8 cellular contexts compared by ENCODE assay signal in genomic region chr1:56577859-56578663, GRCh38. TPM values are rescaled to one million over a fixed set of nuclear protein-coding genes. Genes with fewer than 3 reads are reported as not detected.
DNase-seq lines count a peak whose midpoint lies in the region; ATAC-seq, FAIRE-seq and TF ChIP-seq lines count a peak whose summit lies in the region.

No MANE protein-coding gene starts in this region.

- H3K27me3 ChIP-seq in pancreas, result no peaks in the 10 kb centered on the region

- no peaks in the 10 kb centered on the region for H3K9me3 ChIP-seq in pancreas

- no peaks in the 10 kb centered on the region for H3K36me3 ChIP-seq in pancreas

- H3K27me3 Mint-ChIP-seq in activated T-cell treated with anti-CD3 and anti-CD28 coated beads, Interleukin-2, amount 50 U/mL, for 4 hours (ENCODE audit: low read depth), result peaks cover 46% of the 10 kb centered on the region

- no peak for FAIRE-seq in pancreas (lab: Jason Lieb, UNC)

- WGBS in pancreas, 2 donors, result 3 to 4% methylated on average over 40 of the region's 40 CpGs

- peak in 1 of 2 donors; percentile 15 for ATAC-seq in activated T-cell treated with anti-CD3 and anti-CD28 coated beads, Interleukin-2, amount 50 U/mL, for 4 hours
- ATAC-seq in pancreas, result peak; percentile 58 to 72 (median 65)
- no peak for ATAC-seq in GM19328 (IDR thresholded peaks at IDR 0.05; ENCODE audit: unreplicated experiment)
- no peak for ATAC-seq in HG03439 (IDR thresholded peaks at IDR 0.05; ENCODE audit: unreplicated experiment)

- peak overlapping the region; percentile 69 for H3K4me3 Mint-ChIP-seq in activated T-cell treated with anti-CD3 and anti-CD28 coated beads, Interleukin-2, amount 50 U/mL, for 4 hours

- peak; percentile 26 for DNase-seq in 8988T
- peak; percentile 59 for DNase-seq in GM03348 (ENCODE audit: low spot score)
- peak; percentile 57 for DNase-seq in NCI-H1092 (lab: John Stamatoyannopoulos, UW)
- no peak for DNase-seq in activated T-cell treated with anti-CD3 and anti-CD28 coated beads, Interleukin-2, amount 50 U/mL, for 4 hours
- peak in 31 of 42 donors; percentile 26 to 75 (median 39) for DNase-seq in head of caudate nucleus
- DNase-seq in pancreas, result peak; percentile 64 to 90 (median 70)

- peaks cover 10% of the 10 kb centered on the region for H3K4me1 Mint-ChIP-seq in activated T-cell treated with anti-CD3 and anti-CD28 coated beads, Interleukin-2, amount 50 U/mL, for 4 hours (ENCODE audit: low read depth)

- H3K9me3 Mint-ChIP-seq in activated T-cell treated with anti-CD3 and anti-CD28 coated beads, Interleukin-2, amount 50 U/mL, for 4 hours, result no peaks in the 10 kb centered on the region

- H3K4me3 ChIP-seq in pancreas, result peak overlapping the region; percentile 74 to 98 (median 91)

- peak overlapping the region; percentile 84 to 95 (median 93) for H3K27ac ChIP-seq in pancreas

- no peaks in the 10 kb centered on the region for H3K36me3 Mint-ChIP-seq in activated T-cell treated with anti-CD3 and anti-CD28 coated beads, Interleukin-2, amount 50 U/mL, for 4 hours (ENCODE audit: insufficient read depth)

- intact Hi-C loops in head of caudate nucleus (cut with DNase I) (loop anchor here (5.0 to 10.0 kb wide), 2 partner anchors 103 to 141 kb away; no protein-coding TSS in a partner anchor), pancreas (cut with DNase I) (loop anchor here in 1 of 3 donors (10.0 kb wide), 2 partner anchors 53 to 163 kb away; no protein-coding TSS in a partner anchor)

- peaks cover 8 to 55% (median 27%) of the 10 kb centered on the region in 3 donors for H3K4me1 ChIP-seq in pancreas

- TF ChIP-seq CTCF in pancreas (IDR thresholded peaks at IDR 0.05), result no peak

RNA-seq across cellular contexts. Expression of gene PLPP3, which starts 1.3 kb away (rescaled TPM):
- under 1 TPM; 0.20 to 0.49 (median 0.24) TPM for total RNA-seq in activated T-cell treated with anti-CD3 and anti-CD28 coated beads, Interleukin-2, amount 50 U/mL, for 4 hours
- 10 to 100 TPM; 14.6 to 29.6 (median 21.8) TPM for total RNA-seq in pancreas
- 10 to 100 TPM in 1 of 2 donors, 1 to 10 TPM in 1; 5.5 to 13.7 TPM for polyA plus RNA-seq in pancreas

Comparison
In these comparisons a context has a peak if more than half of its experiments do, and no peak if none do; other contexts are left out.
1. ATAC-seq: peak in pancreas (4 of 4); none in GM19328 (single experiment) and HG03439 (single experiment).
2. RNA of gene PLPP3, which starts 1.3 kb away (total RNA-seq): 14.6 to 29.6 TPM in pancreas; 0.20 to 0.49 TPM in activated T-cell treated with anti-CD3 and anti-CD28 coated beads, Interleukin-2, amount 50 U/mL, for 4 hours; every median in the first group is over 10 times any median in the second.